ENCODE assay signal across 18 cellular contexts in genomic region chr18:9086015-9086414, GRCh38. TPM values are rescaled to one million over a fixed set of nuclear protein-coding genes. Genes with fewer than 3 reads are reported as not detected.
DNase-seq lines count a peak whose midpoint lies in the region; ATAC-seq lines count a peak whose summit lies in the region.
"Had no signal": no experiment of that assay in that cellular context is flagged by ENCODE, and none has a peak within 500 bp of the region (broad histone marks: within the 10 kb centered on the region; RNA-seq: fewer than 3 reads in every experiment).

No MANE protein-coding gene starts in this region.

- no peaks in the 10 kb centered on the region for H3K36me3 ChIP-seq in naive thymus-derived CD4-positive, alpha-beta T cell (ENCODE audit: control insufficient read depth in 2 of 3, insufficient read depth in 3 of 3, low read length in 3 of 3)

- no peak overlapping the region for H3K4me3 ChIP-seq in naive thymus-derived CD4-positive, alpha-beta T cell (ENCODE audit: low read length)

- intact Hi-C loops in activated CD4-positive, alpha-beta T cell treated with anti-CD3 and anti-CD28 coated beads for 36 hours (cut with DNase I, micrococcal nuclease), result no loop called here
- intact Hi-C loops in activated naive CD4-positive, alpha-beta T cell treated with anti-CD3 and anti-CD28 coated beads for 36 hours (cut with micrococcal nuclease), result no loop called here
- intact Hi-C loops in naive thymus-derived CD4-positive, alpha-beta T cell (cut with micrococcal nuclease), result no loop called here

- H3K27me3 ChIP-seq in naive thymus-derived CD4-positive, alpha-beta T cell (ENCODE audit: control insufficient read depth in 2 of 2, insufficient read depth in 2 of 2, low read length in 2 of 2), result no peaks in the 10 kb centered on the region

- no peak for DNase-seq in activated CD4-positive, alpha-beta T cell treated with anti-CD3 and anti-CD28 coated beads for 36 hours
- no peak for DNase-seq in activated CD4-positive, alpha-beta T cell treated with anti-CD3 and anti-CD28 coated beads, Interleukin-2, amount 50 U/mL, for 4 hours
- no peak for DNase-seq in activated naive CD4-positive, alpha-beta T cell treated with anti-CD3 and anti-CD28 coated beads for 36 hours
- DNase-seq in T-helper 17 cell (no peak), NOMO-1 treated with DMSO at 0.1 percent for 48 hours (lab: John Stamatoyannopoulos, UW; ENCODE audit: unreplicated experiment) (no peak), caudate nucleus (lab: John Stamatoyannopoulos, UW) (no peak)
- no peak for DNase-seq in naive thymus-derived CD4-positive, alpha-beta T cell
- DNase-seq: GF-D8; GOT3; NCI-H1105; NCI-H2081; NCI-H2171 treated with DMSO at 0.1 percent for 48 hours; NCI-H446; NK-92 treated with Interleukin-12 subunit alpha and Interleukin-12 subunit beta, amount 100 ng/mL, for 24 hours had no signal

- no peaks in the 10 kb centered on the region for H3K9me3 Mint-ChIP-seq in activated CD4-positive, alpha-beta T cell treated with anti-CD3 and anti-CD28 coated beads for 36 hours (ENCODE audit: low read depth)
- H3K9me3 Mint-ChIP-seq in activated naive CD4-positive, alpha-beta T cell treated with anti-CD3 and anti-CD28 coated beads, Interleukin-2, amount 50 U/mL, for 24 hours, result no peaks in the 10 kb centered on the region
- H3K9me3 Mint-ChIP-seq in activated naive CD4-positive, alpha-beta T cell treated with anti-CD3 and anti-CD28 coated beads for 36 hours, result peaks cover 3% of the 10 kb centered on the region
- H3K9me3 Mint-ChIP-seq in naive thymus-derived CD4-positive, alpha-beta T cell, result no peaks in the 10 kb centered on the region

- no peak overlapping the region for H3K4me3 Mint-ChIP-seq in activated CD4-positive, alpha-beta T cell treated with anti-CD3 and anti-CD28 coated beads for 36 hours
- no peak overlapping the region for H3K4me3 Mint-ChIP-seq in activated naive CD4-positive, alpha-beta T cell treated with anti-CD3 and anti-CD28 coated beads, Interleukin-2, amount 50 U/mL, for 24 hours
- no peak overlapping the region for H3K4me3 Mint-ChIP-seq in activated naive CD4-positive, alpha-beta T cell treated with anti-CD3 and anti-CD28 coated beads for 36 hours
- H3K4me3 Mint-ChIP-seq in T-helper 17 cell, result no peak overlapping the region
- H3K4me3 Mint-ChIP-seq in naive thymus-derived CD4-positive, alpha-beta T cell, result peak overlapping the region in 1 of 10 donors; percentile 47
- H3K4me3 Mint-ChIP-seq: B cell had no signal

- H3K4me1 ChIP-seq in naive thymus-derived CD4-positive, alpha-beta T cell (ENCODE audit: control insufficient read depth in 2 of 2, insufficient read depth in 2 of 2, low read length in 2 of 2), result peaks cover 21 to 25% of the 10 kb centered on the region in 2 donors

- H3K4me1 Mint-ChIP-seq in activated CD4-positive, alpha-beta T cell treated with anti-CD3 and anti-CD28 coated beads for 36 hours, result peaks cover 61% of the 10 kb centered on the region
- H3K4me1 Mint-ChIP-seq in activated naive CD4-positive, alpha-beta T cell treated with anti-CD3 and anti-CD28 coated beads, Interleukin-2, amount 50 U/mL, for 24 hours, result peaks cover 61% of the 10 kb centered on the region
- H3K4me1 Mint-ChIP-seq in activated naive CD4-positive, alpha-beta T cell treated with anti-CD3 and anti-CD28 coated beads for 36 hours (ENCODE audit: low read depth), result peaks cover 56% of the 10 kb centered on the region
- H3K4me1 Mint-ChIP-seq in T-helper 17 cell, result peaks cover 38% of the 10 kb centered on the region
- peaks cover 26 to 68% (median 63%) of the 10 kb centered on the region in 7 donors for H3K4me1 Mint-ChIP-seq in naive thymus-derived CD4-positive, alpha-beta T cell

- no peak for ATAC-seq in activated CD4-positive, alpha-beta T cell treated with anti-CD3 and anti-CD28 coated beads for 36 hours
- no peak for ATAC-seq in T-helper 17 cell
- no peak for ATAC-seq in naive thymus-derived CD4-positive, alpha-beta T cell
- ATAC-seq: HCT116, Right ventricle myocardium inferior had no signal

- peak overlapping the region; percentile 37 for H3K27ac ChIP-seq in naive thymus-derived CD4-positive, alpha-beta T cell (ENCODE audit: low read depth, low read length)
- no peak overlapping the region for H3K27ac ChIP-seq in caudate nucleus (ENCODE audit: low read depth, low read length)

- CTCF ChIA-PET in activated CD4-positive, alpha-beta T cell treated with anti-CD3 and anti-CD28 coated beads for 36 hours (lab: Charles Lee), result interaction anchor here (1.0 to 1.3 kb wide), 3 partner anchors 12 to 60 kb away, joined by 3 read pairs; no protein-coding TSS in a partner anchor
- CTCF ChIA-PET in activated naive CD4-positive, alpha-beta T cell treated with anti-CD3 and anti-CD28 coated beads for 36 hours (lab: Charles Lee), result interaction anchor here (0.6 to 4.9 kb wide), 3 partner anchors 12 to 56 kb away, joined by 3 to 27 read pairs (median 4); no protein-coding TSS in a partner anchor
- CTCF ChIA-PET in naive thymus-derived CD4-positive, alpha-beta T cell (lab: Charles Lee), result interaction anchor here (2.2 kb wide), 1 partner anchor 12 kb away, joined by 12 read pairs; no protein-coding TSS in a partner anchor

- peak overlapping the region; percentile 13 for H3K27ac Mint-ChIP-seq in activated CD4-positive, alpha-beta T cell treated with anti-CD3 and anti-CD28 coated beads for 36 hours
- H3K27ac Mint-ChIP-seq in activated naive CD4-positive, alpha-beta T cell treated with anti-CD3 and anti-CD28 coated beads, Interleukin-2, amount 50 U/mL, for 24 hours, result peak overlapping the region; percentile 1
- H3K27ac Mint-ChIP-seq in activated naive CD4-positive, alpha-beta T cell treated with anti-CD3 and anti-CD28 coated beads for 36 hours, result no peak overlapping the region
- peak overlapping the region; percentile 99 for H3K27ac Mint-ChIP-seq in T-helper 17 cell
- peak overlapping the region; percentile 8 to 93 (median 64) for H3K27ac Mint-ChIP-seq in naive thymus-derived CD4-positive, alpha-beta T cell
- H3K27ac Mint-ChIP-seq: B cell had no signal

- POLR2A ChIA-PET in activated CD4-positive, alpha-beta T cell treated with anti-CD3 and anti-CD28 coated beads for 36 hours (lab: Charles Lee), result interaction anchor here (0.8 kb wide), 1 partner anchor 82 kb away, joined by 3 read pairs; no protein-coding TSS in a partner anchor
- POLR2A ChIA-PET in naive thymus-derived CD4-positive, alpha-beta T cell (lab: Charles Lee), result interaction anchor here (0.7 to 4.8 kb wide), 6 partner anchors 8 to 57 kb away, joined by 3 to 61 read pairs (median 8); partner anchors contain the start of gene NDUFV2

- H3K9me3 ChIP-seq in T-helper 17 cell (ENCODE audit: control insufficient read depth, low read length, poor library complexity, severe bottlenecking), result no peaks in the 10 kb centered on the region
- H3K9me3 ChIP-seq in naive thymus-derived CD4-positive, alpha-beta T cell (ENCODE audit: control insufficient read depth in 2 of 3, low read length in 3 of 3), result no peaks in the 10 kb centered on the region

- peaks cover 10% of the 10 kb centered on the region for H3K36me3 Mint-ChIP-seq in activated CD4-positive, alpha-beta T cell treated with anti-CD3 and anti-CD28 coated beads for 36 hours (ENCODE audit: low read depth)
- H3K36me3 Mint-ChIP-seq in activated naive CD4-positive, alpha-beta T cell treated with anti-CD3 and anti-CD28 coated beads, Interleukin-2, amount 50 U/mL, for 24 hours, result no peaks in the 10 kb centered on the region
- no peaks in the 10 kb centered on the region for H3K36me3 Mint-ChIP-seq in activated naive CD4-positive, alpha-beta T cell treated with anti-CD3 and anti-CD28 coated beads for 36 hours (ENCODE audit: low read depth)
- H3K36me3 Mint-ChIP-seq in T-helper 17 cell (ENCODE audit: low read depth), result peaks cover 4% of the 10 kb centered on the region
- H3K36me3 Mint-ChIP-seq in naive thymus-derived CD4-positive, alpha-beta T cell, result peaks cover 0 to 25% (median 0%) of the 10 kb centered on the region in 5 donors

- H3K27me3 Mint-ChIP-seq in activated CD4-positive, alpha-beta T cell treated with anti-CD3 and anti-CD28 coated beads for 36 hours, result no peaks in the 10 kb centered on the region
- H3K27me3 Mint-ChIP-seq in activated naive CD4-positive, alpha-beta T cell treated with anti-CD3 and anti-CD28 coated beads, Interleukin-2, amount 50 U/mL, for 24 hours, result no peaks in the 10 kb centered on the region
- no peaks in the 10 kb centered on the region for H3K27me3 Mint-ChIP-seq in activated naive CD4-positive, alpha-beta T cell treated with anti-CD3 and anti-CD28 coated beads for 36 hours (ENCODE audit: low read depth)
- no peaks in the 10 kb centered on the region for H3K27me3 Mint-ChIP-seq in T-helper 17 cell
- no peaks in the 10 kb centered on the region for H3K27me3 Mint-ChIP-seq in naive thymus-derived CD4-positive, alpha-beta T cell
- H3K27me3 Mint-ChIP-seq: B cell had no signal

RNA-seq across cellular contexts. Expression of gene NDUFV2, which starts 16.5 kb away (rescaled TPM):
- total RNA-seq in activated CD4-positive, alpha-beta T cell treated with anti-CD3 and anti-CD28 coated beads for 36 hours, result 100 to 1,000 TPM; 331 to 372 TPM
- total RNA-seq in activated naive CD4-positive, alpha-beta T cell treated with anti-CD3 and anti-CD28 coated beads for 36 hours, result 100 to 1,000 TPM; 290 to 303 TPM
- 100 to 1,000 TPM; 222 to 231 TPM for total RNA-seq in T-helper 17 cell
- 100 to 1,000 TPM; 127 to 198 (median 171) TPM for total RNA-seq in naive thymus-derived CD4-positive, alpha-beta T cell
- 100 to 1,000 TPM; 140 to 190 TPM for polyA plus RNA-seq in naive thymus-derived CD4-positive, alpha-beta T cell

RNA-seq across cellular contexts. Expression of gene ANKRD12, which starts 50.6 kb away (rescaled TPM):
- 10 to 100 TPM; 57.5 to 96.0 TPM for total RNA-seq in activated CD4-positive, alpha-beta T cell treated with anti-CD3 and anti-CD28 coated beads for 36 hours
- 10 to 100 TPM; 37.5 to 40.0 TPM for total RNA-seq in activated naive CD4-positive, alpha-beta T cell treated with anti-CD3 and anti-CD28 coated beads for 36 hours
- 100 to 1,000 TPM; 191 to 257 TPM for total RNA-seq in T-helper 17 cell
- 100 to 1,000 TPM in 4 of 5 experiments, 10 to 100 TPM in 1; 98.9 to 274 (median 204) TPM for total RNA-seq in naive thymus-derived CD4-positive, alpha-beta T cell
- 10 to 100 TPM; 48.7 to 90.0 TPM for polyA plus RNA-seq in naive thymus-derived CD4-positive, alpha-beta T cell
